29 cellular contexts compared by ENCODE assay signal in genomic region chr11:113764522-113764921, GRCh38. TPM values are rescaled to one million over a fixed set of nuclear protein-coding genes. Genes with fewer than 3 reads are reported as not detected.
"Had no signal": no experiment of that assay in that cellular context is flagged by ENCODE, and none has a peak within 500 bp of the region (broad histone marks: within the 10 kb centered on the region; RNA-seq: fewer than 3 reads in every experiment).

No MANE protein-coding gene starts in this region.

- H3K27me3 Mint-ChIP-seq: activated CD4-positive, alpha-beta T cell treated with anti-CD3 and anti-CD28 coated beads, Interleukin-2, amount 10 ng/mL, durations not matched to agents 24 days and 14 days; activated naive CD8-positive, alpha-beta T cell had no signal

- H3K27ac Mint-ChIP-seq: activated CD4-positive, alpha-beta T cell treated with anti-CD3 and anti-CD28 coated beads, Interleukin-2, amount 10 ng/mL, durations not matched to agents 24 days and 14 days; activated naive CD8-positive, alpha-beta T cell; activated T-helper 1 cell treated with anti-CD3 and anti-CD28 coated beads, Interleukin-12 subunit alpha, Interleukin-12 subunit beta, Interleukin-2, Interleukin-4 antibody, amounts not matched to agents 30 ng/mL and 10 ng/mL and 1 ng/mL, durations not matched to agents 14 hours and 24 hours and 36 hours had no signal

- H3K4me3 Mint-ChIP-seq: activated CD4-positive, alpha-beta T cell treated with anti-CD3 and anti-CD28 coated beads, Interleukin-2, amount 10 ng/mL, durations not matched to agents 24 days and 14 days; activated naive CD8-positive, alpha-beta T cell; activated T-helper 1 cell treated with anti-CD3 and anti-CD28 coated beads, Interleukin-12 subunit alpha, Interleukin-12 subunit beta, Interleukin-2, Interleukin-4 antibody, amounts not matched to agents 30 ng/mL and 10 ng/mL and 1 ng/mL, durations not matched to agents 14 hours and 24 hours and 36 hours had no signal

- ATAC-seq: activated CD4-positive, CD25-positive, alpha-beta regulatory T cell treated with anti-CD3 and anti-CD28 coated beads, Interleukin-2, amount 50 U/mL, for 24 hours; Panc1; Right ventricle myocardium inferior had no signal

- H3K9me3 Mint-ChIP-seq: activated T-helper 1 cell treated with anti-CD3 and anti-CD28 coated beads, Interleukin-12 subunit alpha, Interleukin-12 subunit beta, Interleukin-2, Interleukin-4 antibody, amounts not matched to agents 30 ng/mL and 10 ng/mL and 1 ng/mL, durations not matched to agents 14 hours and 24 hours and 36 hours had no signal

- DNase-seq: activated CD4-positive, alpha-beta T cell treated with anti-CD3 and anti-CD28 coated beads, Interleukin-2, amount 10 ng/mL, durations not matched to agents 24 days and 14 days; activated CD4-positive, alpha-beta T cell treated with anti-CD3 and anti-CD28 coated beads, Interleukin-2, amount 50 U/mL, for 48 hours; activated CD8-positive, alpha-beta memory T cell treated with anti-CD3 and anti-CD28 coated beads, Interleukin-2, amount 50 U/mL, for 4 hours; activated effector memory CD4-positive, alpha-beta T cell treated with Interleukin-2 at 50 U/mL for 16 hours; activated naive CD4-positive, alpha-beta T cell; adrenal gland; anterior cingulate cortex; cerebellar nuclear complex; MM.1S; NCI-H1105; NCI-H1436; NCI-H1694 treated with DMSO at 0.1 percent for 48 hours; NCI-H2029 treated with DMSO at 0.1 percent for 48 hours; NCI-H345; NCI-H510A; NCI-H526 treated with DMSO at 0.1 percent for 48 hours; NCI-H82; RPMI8226; SJCRH30; SK-N-SH; SW 1271 had no signal

- H3K4me3 ChIP-seq: adrenal gland, SJCRH30 had no signal

RNA-seq across cellular contexts. Expression of gene CLDN25, which starts 15.1 kb away (rescaled TPM):
- total RNA-seq: activated CD4-positive, alpha-beta T cell treated with anti-CD3 and anti-CD28 coated beads, Interleukin-2, amount 10 ng/mL, durations not matched to agents 24 days and 14 days; activated T-helper 1 cell treated with anti-CD3 and anti-CD28 coated beads, Interleukin-12 subunit alpha, Interleukin-12 subunit beta, Interleukin-2, Interleukin-4 antibody, amounts not matched to agents 30 ng/mL and 10 ng/mL and 1 ng/mL, durations not matched to agents 14 hours and 24 hours and 36 hours; adrenal gland; cardiac septum; OCI-LY7; Right ventricle myocardium inferior; SJCRH30; T-helper 1 cell treated with Interleukin-12 subunit alpha and Interleukin-12 subunit beta and Interleukin-4 antibody, amounts not matched to agents 30 ng/mL and 1 ng/mL, for 36 hours had no signal
- polyA plus RNA-seq: adrenal gland, SK-N-SH had no signal
